ENCODE assay signal across 13 cellular contexts in the genomic region with DNA sequence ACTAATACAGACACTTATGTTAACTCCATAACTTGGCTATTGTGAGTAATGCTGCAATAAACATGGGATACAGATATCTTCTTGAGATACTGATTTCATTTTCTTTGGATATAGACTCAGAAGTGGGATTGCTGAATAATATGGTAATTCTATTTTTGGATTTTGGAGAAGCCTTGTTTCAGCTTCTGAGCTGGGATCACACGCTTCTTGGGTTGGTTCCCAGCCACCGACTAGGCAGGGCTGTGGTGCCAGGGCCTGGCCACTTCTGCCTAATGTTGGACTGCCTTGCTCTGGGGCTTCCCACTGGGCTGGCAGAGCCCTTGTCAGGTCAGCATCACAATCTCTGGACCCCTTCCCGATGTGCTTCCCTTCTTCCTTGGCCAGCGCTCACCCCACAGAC. TPM values are rescaled to one million over a fixed set of nuclear protein-coding genes. Genes with fewer than 3 reads are reported as not detected.
DNase-seq lines count a peak whose midpoint lies in the region; ATAC-seq and TF ChIP-seq lines count a peak whose summit lies in the region.
"Had no signal": no experiment of that assay in that cellular context is flagged by ENCODE, and none has a peak within 500 bp of the region (broad histone marks: within the 10 kb centered on the region; RNA-seq: fewer than 3 reads in every experiment).

No MANE protein-coding gene starts in this region.

- ATAC-seq in thoracic aorta (ENCODE audit: insufficient number of reproducible peaks, low FRiP score, low read depth): peak; percentile 23
- ATAC-seq in CD8-positive, alpha-beta T cell: no peak
- ATAC-seq: activated CD8-positive, alpha-beta T cell treated with anti-CD3 and anti-CD28 coated beads, Interleukin-2, amount 10 ng/mL, durations not matched to agents 7 days and 5 days; effector memory CD8-positive, alpha-beta T cell had no signal

- H3K27ac ChIP-seq in mucosa of rectum (ENCODE audit: low read depth in 2 of 2, low read length in 2 of 2): peak overlapping the region; percentile 1 to 7
- H3K27ac ChIP-seq in thoracic aorta: peak overlapping the region; percentile 62 to 64
- H3K27ac ChIP-seq in CD8-positive, alpha-beta T cell (ENCODE audit: low read depth, low read length): no peak overlapping the region
- no peak overlapping the region for H3K27ac ChIP-seq in CD8-positive, alpha-beta memory T cell (ENCODE audit: low read depth, low read length)

- H3K36me3 Mint-ChIP-seq in CD8-positive, alpha-beta T cell: no peaks in the 10 kb centered on the region
- H3K36me3 Mint-ChIP-seq in CD8-positive, alpha-beta memory T cell: no peaks in the 10 kb centered on the region

- peak; percentile 93 for DNase-seq in NCI-H446 treated with DMSO at 0.1 percent for 48 hours (lab: John Stamatoyannopoulos, UW)
- peak; percentile 50 for DNase-seq in fibroblast of mammary gland (ENCODE audit: low read depth)
- peak; percentile 54 for DNase-seq in thoracic aorta (ENCODE audit: low spot score)
- DNase-seq in stimulated activated CD4-positive, alpha-beta T cell treated with anti-CD3 and anti-CD28 coated beads, Interleukin-4, amount 100 ng/mL, for 24 hours: no peak
- no peak for DNase-seq in CD8-positive, alpha-beta T cell
- no peak for DNase-seq in kidney tubule cell (ENCODE audit: low spot score)
- no peak for DNase-seq in CD8-positive, alpha-beta memory T cell
- DNase-seq: activated CD8-positive, alpha-beta T cell treated with anti-CD3 and anti-CD28 coated beads, Interleukin-2, amount 10 ng/mL, durations not matched to agents 7 days and 5 days; activated naive CD4-positive, alpha-beta T cell treated with anti-CD3 and anti-CD28 coated beads, Interleukin-2, amount 50 U/mL, for 16 hours; effector memory CD8-positive, alpha-beta T cell; NCI-H146 had no signal

- no peak overlapping the region for H3K4me3 ChIP-seq in fibroblast of mammary gland (ENCODE audit: control insufficient read depth, low read depth, low read length)
- H3K4me3 ChIP-seq in mucosa of rectum (ENCODE audit: low read length in 2 of 2): no peak overlapping the region
- H3K4me3 ChIP-seq in thoracic aorta: no peak overlapping the region
- no peak overlapping the region for H3K4me3 ChIP-seq in CD8-positive, alpha-beta T cell (ENCODE audit: low read depth, low read length)
- H3K4me3 ChIP-seq in CD8-positive, alpha-beta memory T cell (ENCODE audit: low read length): no peak overlapping the region

- H3K27me3 ChIP-seq in mucosa of rectum (ENCODE audit: control insufficient read depth in 2 of 2, insufficient read depth in 2 of 2, low read length in 2 of 2): no peaks in the 10 kb centered on the region
- H3K27me3 ChIP-seq in thoracic aorta (replicated peaks; ENCODE audit: insufficient read depth): no peaks in the 10 kb centered on the region
- H3K27me3 ChIP-seq in CD8-positive, alpha-beta T cell (ENCODE audit: insufficient read depth, low read length): no peaks in the 10 kb centered on the region
- no peaks in the 10 kb centered on the region for H3K27me3 ChIP-seq in CD8-positive, alpha-beta memory T cell (ENCODE audit: insufficient read depth, low read length, poor library complexity, severe bottlenecking)

- peaks cover 9% of the 10 kb centered on the region for H3K4me1 Mint-ChIP-seq in CD8-positive, alpha-beta T cell (ENCODE audit: low read depth)
- peaks cover 6 to 10% (median 6%) of the 10 kb centered on the region in 3 donors for H3K4me1 Mint-ChIP-seq in CD8-positive, alpha-beta memory T cell

- H3K36me3 ChIP-seq in mucosa of rectum (ENCODE audit: control insufficient read depth in 2 of 2, insufficient read depth in 2 of 2, low read length in 2 of 2): no peaks in the 10 kb centered on the region
- no peaks in the 10 kb centered on the region for H3K36me3 ChIP-seq in thoracic aorta
- H3K36me3 ChIP-seq in CD8-positive, alpha-beta T cell (ENCODE audit: insufficient read depth, low read length): no peaks in the 10 kb centered on the region
- no peaks in the 10 kb centered on the region for H3K36me3 ChIP-seq in CD8-positive, alpha-beta memory T cell (ENCODE audit: insufficient read depth, low read length)

- no peak for TF ChIP-seq CTCF in fibroblast of mammary gland (conservative IDR thresholded peaks at IDR 0.05; ENCODE audit: control insufficient read depth, insufficient read depth, low read depth, low read length)
- no peak for TF ChIP-seq CTCF in thoracic aorta (IDR thresholded peaks at IDR 0.05)
- TF ChIP-seq CTCF in CD8-positive, alpha-beta T cell (IDR thresholded peaks at IDR 0.05): no peak

- peaks cover 2% of the 10 kb centered on the region for H3K27me3 Mint-ChIP-seq in CD8-positive, alpha-beta T cell (ENCODE audit: low read depth)
- peaks cover 0 to 2% of the 10 kb centered on the region in 2 donors for H3K27me3 Mint-ChIP-seq in CD8-positive, alpha-beta memory T cell

- H3K4me1 ChIP-seq in mucosa of rectum (ENCODE audit: control insufficient read depth in 2 of 2, insufficient read depth in 2 of 2, low read length in 2 of 2): no peaks in the 10 kb centered on the region
- peaks cover 17 to 36% of the 10 kb centered on the region in 2 donors for H3K4me1 ChIP-seq in thoracic aorta (ENCODE audit: control insufficient read depth in 1 of 2, low read depth in 2 of 2)
- H3K4me1 ChIP-seq in CD8-positive, alpha-beta T cell (ENCODE audit: insufficient read depth, low read length): no peaks in the 10 kb centered on the region
- no peaks in the 10 kb centered on the region for H3K4me1 ChIP-seq in CD8-positive, alpha-beta memory T cell (ENCODE audit: insufficient read depth, low read length)

- H3K9ac ChIP-seq in mucosa of rectum (ENCODE audit: low read depth in 1 of 2, low read length in 2 of 2): no peak overlapping the region

- intact Hi-C loops in CD8-positive, alpha-beta T cell (cut with DNase I, micrococcal nuclease): no loop called here

- H3K9me3 ChIP-seq in mucosa of rectum (ENCODE audit: control insufficient read depth in 2 of 2, low read length in 2 of 2): no peaks in the 10 kb centered on the region
- H3K9me3 ChIP-seq in thoracic aorta: no peaks in the 10 kb centered on the region
- H3K9me3 ChIP-seq in CD8-positive, alpha-beta T cell (ENCODE audit: low read length): no peaks in the 10 kb centered on the region
- no peaks in the 10 kb centered on the region for H3K9me3 ChIP-seq in CD8-positive, alpha-beta memory T cell (ENCODE audit: low read length)

- H3K27ac Mint-ChIP-seq in CD8-positive, alpha-beta T cell: no peak overlapping the region
- no peak overlapping the region for H3K27ac Mint-ChIP-seq in CD8-positive, alpha-beta memory T cell
- H3K27ac Mint-ChIP-seq: activated CD8-positive, alpha-beta T cell treated with anti-CD3 and anti-CD28 coated beads, Interleukin-2, amount 10 ng/mL, durations not matched to agents 7 days and 5 days; effector memory CD8-positive, alpha-beta T cell had no signal

- no peaks in the 10 kb centered on the region for H3K9me3 Mint-ChIP-seq in CD8-positive, alpha-beta T cell
- H3K9me3 Mint-ChIP-seq in CD8-positive, alpha-beta memory T cell: no peaks in the 10 kb centered on the region
- H3K9me3 Mint-ChIP-seq: effector memory CD8-positive, alpha-beta T cell had no signal

- H3K4me3 Mint-ChIP-seq in CD8-positive, alpha-beta T cell: no peak overlapping the region
- no peak overlapping the region for H3K4me3 Mint-ChIP-seq in CD8-positive, alpha-beta memory T cell
- H3K4me3 Mint-ChIP-seq: activated CD8-positive, alpha-beta T cell treated with anti-CD3 and anti-CD28 coated beads, Interleukin-2, amount 10 ng/mL, durations not matched to agents 7 days and 5 days; effector memory CD8-positive, alpha-beta T cell had no signal

- POLR2A ChIA-PET in CD8-positive, alpha-beta T cell (lab: Charles Lee): no interaction called here
- POLR2A ChIA-PET in CD8-positive, alpha-beta memory T cell (lab: Charles Lee): no interaction called here

- CTCF ChIA-PET in CD8-positive, alpha-beta T cell (lab: Charles Lee): no interaction called here
- CTCF ChIA-PET in CD8-positive, alpha-beta memory T cell (lab: Charles Lee): no interaction called here

RNA-seq across cellular contexts. Expression of a gene that starts 14.0 kb away (rescaled TPM):
- under 1 TPM in 1 of 2 donors, not detected in 1; 0.41 TPM for total RNA-seq in thoracic aorta
- not detected for total RNA-seq in CD8-positive, alpha-beta T cell
- not detected for total RNA-seq in CD8-positive, alpha-beta memory T cell
- not detected for polyA plus RNA-seq in CD8-positive, alpha-beta memory T cell
- total RNA-seq: activated CD8-positive, alpha-beta T cell treated with anti-CD3 and anti-CD28 coated beads, Interleukin-2, amount 10 ng/mL, durations not matched to agents 7 days and 5 days; T-helper 2 cell treated with Interferon-gamma antibody and Interleukin-4, amounts not matched to agents 100 ng/mL and 5 ng/mL, for 36 hours had no signal

RNA-seq across cellular contexts. Expression of a gene that starts 28.8 kb away (rescaled TPM):
- total RNA-seq in thoracic aorta: 100 to 1,000 TPM in 1 of 2 donors, 10 to 100 TPM in 1; 71.8 to 129 TPM
- total RNA-seq in CD8-positive, alpha-beta T cell: 10 to 100 TPM; 53.7 to 56.7 TPM
- 10 to 100 TPM; 38.6 to 40.5 TPM for total RNA-seq in CD8-positive, alpha-beta memory T cell
- polyA plus RNA-seq in CD8-positive, alpha-beta memory T cell: 22.9 TPM

Comparison
In these comparisons a context has a peak if more than half of its experiments do, and no peak if none do; other contexts are left out.
1. DNase-seq: peak in NCI-H446 treated with DMSO at 0.1 percent for 48 hours (single experiment), fibroblast of mammary gland (single experiment) and thoracic aorta (single experiment); none in stimulated activated CD4-positive, alpha-beta T cell treated with anti-CD3 and anti-CD28 coated beads, Interleukin-4, amount 100 ng/mL, for 24 hours (single experiment), CD8-positive, alpha-beta T cell (0 of 7), kidney tubule cell (single experiment) and CD8-positive, alpha-beta memory T cell (0 of 5).
2. H3K27ac ChIP-seq: peak in mucosa of rectum (2 of 2) and thoracic aorta (2 of 2); none in CD8-positive, alpha-beta T cell (single experiment) and CD8-positive, alpha-beta memory T cell (single experiment).